ENCODE assay signal across 23 cellular contexts in genomic region chr20:53463101-53463972, GRCh38.
"Had no signal": no experiment of that assay in that cellular context is flagged by ENCODE, and none has a peak within 500 bp of the region (broad histone marks: within the 10 kb centered on the region; RNA-seq: fewer than 3 reads in every experiment).

No MANE protein-coding gene starts in this region.

- H3K4me3 ChIP-seq: dorsolateral prefrontal cortex, esophagus squamous epithelium, gastroesophageal sphincter, left ventricle myocardium inferior, lung, pancreas, suprapubic skin, thyroid gland had no signal

- H3K4me1 ChIP-seq: esophagus squamous epithelium, gastroesophageal sphincter, left ventricle myocardium inferior, pancreas, suprapubic skin, thyroid gland had no signal

- H3K27ac ChIP-seq: dorsolateral prefrontal cortex, esophagus squamous epithelium, gastroesophageal sphincter, left ventricle myocardium inferior, pancreas, suprapubic skin, thyroid gland had no signal

- H3K27me3 Mint-ChIP-seq: progenitor cell of endocrine pancreas, type B pancreatic cell had no signal

- H3K36me3 ChIP-seq: esophagus squamous epithelium, gastroesophageal sphincter, left ventricle myocardium inferior, pancreas, suprapubic skin, thyroid gland had no signal

- H3K9me3 ChIP-seq: esophagus squamous epithelium, gastroesophageal sphincter, left ventricle myocardium inferior, pancreas, suprapubic skin, thyroid gland had no signal

- H3K4me3 Mint-ChIP-seq: nephron, type B pancreatic cell had no signal

- H3K27ac Mint-ChIP-seq: nephron, progenitor cell of endocrine pancreas, type B pancreatic cell had no signal

- H3K9me3 Mint-ChIP-seq: type B pancreatic cell had no signal

- DNase-seq: cortex of kidney; dorsolateral prefrontal cortex; effector CD8-positive, alpha-beta T cell; esophagus squamous epithelium; foreskin fibroblast; kidney; left cardiac atrium; left ventricle myocardium inferior; mesendoderm; naive B cell; occipital lobe; pancreas; right cardiac atrium; small intestine; stimulated activated CD4-positive, alpha-beta T cell treated with anti-CD3 and anti-CD28 coated beads, Interleukin-12 subunit alpha, Interleukin-12 subunit beta, amount 100 ng/mL, for 4 hours; stimulated activated naive CD4-positive, alpha-beta T cell; thyroid gland had no signal

- H3K27me3 ChIP-seq: esophagus squamous epithelium, gastroesophageal sphincter, pancreas, suprapubic skin, thyroid gland had no signal

- ATAC-seq: gastroesophageal sphincter, left cardiac atrium, pancreas, right cardiac atrium had no signal
